In genomic region chr3:161700998-161701397, GRCh38 we compare ENCODE assay signal across 13 cellular contexts.
DNase-seq lines count a peak whose midpoint lies in the region; ATAC-seq and TF ChIP-seq lines count a peak whose summit lies in the region.
"Had no signal": no experiment of that assay in that cellular context is flagged by ENCODE, and none has a peak within 500 bp of the region (broad histone marks: within the 10 kb centered on the region; RNA-seq: fewer than 3 reads in every experiment).

No MANE protein-coding gene starts in this region.

- peak; percentile 72 for ATAC-seq in GM21381 (IDR thresholded peaks at IDR 0.05; ENCODE audit: unreplicated experiment)
- peak; percentile 84 for ATAC-seq in HG03342 (IDR thresholded peaks at IDR 0.05; ENCODE audit: unreplicated experiment)
- ATAC-seq: T-cell had no signal

- TF ChIP-seq CTCF in GM12874 (IDR thresholded peaks at IDR 0.05; ENCODE audit: insufficient read depth, low read depth, low read length): 0 out of 2 replicates have a peak, but pooled peaks have one; percentile 11

- peak; percentile 6 for DNase-seq in amniotic epithelial cell (ENCODE audit: low read depth)
- no peak for DNase-seq in T1000 (lab: John Stamatoyannopoulos, UW)
- DNase-seq in GF-D8 (lab: John Stamatoyannopoulos, UW): no peak
- DNase-seq in NCI-H2081 treated with DMSO at 0.1 percent for 48 hours (lab: John Stamatoyannopoulos, UW): no peak
- DNase-seq in activated naive CD4-positive, alpha-beta T cell (lab: John Stamatoyannopoulos, UW): no peak
- DNase-seq: CD4-positive, alpha-beta memory T cell; esophagus squamous epithelium; left ventricle myocardium inferior; NCI-H187; T-cell had no signal
